ENCODE assay signal across 10 cellular contexts in the genomic region with DNA sequence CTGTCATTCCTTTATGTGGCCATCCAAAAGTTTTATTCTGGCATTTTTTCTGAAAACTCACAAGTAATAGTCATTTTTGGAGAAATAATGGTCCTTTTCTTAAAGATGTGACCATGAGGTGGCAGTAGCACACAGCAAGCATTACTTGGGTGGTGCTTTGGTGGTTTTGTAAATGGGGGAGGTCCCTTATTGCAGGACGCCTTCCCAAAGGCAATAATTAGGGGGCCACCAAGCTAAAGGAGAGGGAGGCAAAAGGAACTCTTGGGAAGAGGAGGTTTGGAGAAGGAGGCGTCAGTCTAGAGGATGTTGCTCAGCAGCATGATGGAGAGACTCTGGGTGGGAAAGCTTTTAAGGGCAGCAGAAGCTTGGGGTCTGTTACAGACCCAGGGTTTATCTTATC.
A peak's percentile ranks its signal among the peaks of the same experiment; 100 is the strongest.
DNase-seq lines count a peak whose midpoint lies in the region; ATAC-seq and TF ChIP-seq lines count a peak whose summit lies in the region.
"Had no signal": no experiment of that assay in that cellular context is flagged by ENCODE, and none has a peak within 500 bp of the region (broad histone marks: within the 10 kb centered on the region; RNA-seq: fewer than 3 reads in every experiment).

No MANE protein-coding gene starts in this region.

- H3K36me3 Mint-ChIP-seq in progenitor cell of endocrine pancreas (ENCODE audit: insufficient read depth) = no peaks in the 10 kb centered on the region
- no peaks in the 10 kb centered on the region for H3K36me3 Mint-ChIP-seq in natural killer cell treated with Interleukin-12 subunit alpha and Interleukin-12 subunit beta and Interleukin-15 and Interleukin-18, amount 100 ng/mL, for 72 hours
- H3K36me3 Mint-ChIP-seq: activated naive CD4-positive, alpha-beta T cell treated with anti-CD3 and anti-CD28 coated beads, Interleukin-2, amount 50 U/mL, for 24 hours had no signal

- no peak overlapping the region for H3K27ac ChIP-seq in dorsolateral prefrontal cortex
- H3K27ac ChIP-seq: skin epidermis had no signal

- no peaks in the 10 kb centered on the region for H3K27me3 ChIP-seq in dorsolateral prefrontal cortex

- no peaks in the 10 kb centered on the region for H3K4me1 Mint-ChIP-seq in progenitor cell of endocrine pancreas (ENCODE audit: low read depth)
- no peaks in the 10 kb centered on the region for H3K4me1 Mint-ChIP-seq in natural killer cell treated with Interleukin-12 subunit alpha and Interleukin-12 subunit beta and Interleukin-15 and Interleukin-18, amount 100 ng/mL, for 72 hours (ENCODE audit: low read depth in 2 of 2)
- H3K4me1 Mint-ChIP-seq: activated naive CD4-positive, alpha-beta T cell treated with anti-CD3 and anti-CD28 coated beads, Interleukin-2, amount 50 U/mL, for 24 hours had no signal

- ATAC-seq in natural killer cell treated with Interleukin-12 subunit alpha and Interleukin-12 subunit beta and Interleukin-15 and Interleukin-18, amount 100 ng/mL, for 72 hours = no peak

- H3K27me3 Mint-ChIP-seq in progenitor cell of endocrine pancreas = no peaks in the 10 kb centered on the region
- no peaks in the 10 kb centered on the region for H3K27me3 Mint-ChIP-seq in natural killer cell treated with Interleukin-12 subunit alpha and Interleukin-12 subunit beta and Interleukin-15 and Interleukin-18, amount 100 ng/mL, for 72 hours
- H3K27me3 Mint-ChIP-seq: activated naive CD4-positive, alpha-beta T cell treated with anti-CD3 and anti-CD28 coated beads, Interleukin-2, amount 50 U/mL, for 24 hours had no signal

- no peaks in the 10 kb centered on the region for H3K9me3 Mint-ChIP-seq in progenitor cell of endocrine pancreas (ENCODE audit: low read depth)
- peaks cover 6% of the 10 kb centered on the region for H3K9me3 Mint-ChIP-seq in natural killer cell treated with Interleukin-12 subunit alpha and Interleukin-12 subunit beta and Interleukin-15 and Interleukin-18, amount 100 ng/mL, for 72 hours
- H3K9me3 Mint-ChIP-seq: activated naive CD4-positive, alpha-beta T cell treated with anti-CD3 and anti-CD28 coated beads, Interleukin-2, amount 50 U/mL, for 24 hours had no signal

- DNase-seq in NCI-H2196 (lab: John Stamatoyannopoulos, UW; ENCODE audit: unreplicated experiment) (peak; percentile 2), NCI-H2196 treated with DMSO at 0.1 percent for 48 hours (lab: John Stamatoyannopoulos, UW; ENCODE audit: unreplicated experiment) (no peak), NCI-H146 (lab: John Stamatoyannopoulos, UW) (peak; percentile 63), dorsolateral prefrontal cortex (no peak), progenitor cell of endocrine pancreas (ENCODE audit: low spot score, unreplicated experiment) (no peak), NOMO-1 (lab: John Stamatoyannopoulos, UW; ENCODE audit: unreplicated experiment in 2 of 2) (no peak), RPMI8226 (no peak)
- DNase-seq in natural killer cell treated with Interleukin-12 subunit alpha and Interleukin-12 subunit beta and Interleukin-15 and Interleukin-18, amount 100 ng/mL, for 72 hours (ENCODE audit: low spot score) = no peak

- TF ChIP-seq CTCF in dorsolateral prefrontal cortex (IDR thresholded peaks at IDR 0.05 in 54 of 56, conservative IDR thresholded peaks at IDR 0.05 in 2 of 56; ENCODE audit: low read depth in 1 of 56, partially characterized antibody in 56 of 56) (peak; percentile 20 to 73 (median 54)), progenitor cell of endocrine pancreas (IDR thresholded peaks at IDR 0.05; ENCODE audit: unreplicated experiment) (peak; percentile 58)

- H3K27ac Mint-ChIP-seq in progenitor cell of endocrine pancreas = no peak overlapping the region
- H3K27ac Mint-ChIP-seq in natural killer cell treated with Interleukin-12 subunit alpha and Interleukin-12 subunit beta and Interleukin-15 and Interleukin-18, amount 100 ng/mL, for 72 hours = no peak overlapping the region
- H3K27ac Mint-ChIP-seq: activated naive CD4-positive, alpha-beta T cell treated with anti-CD3 and anti-CD28 coated beads, Interleukin-2, amount 50 U/mL, for 24 hours had no signal

- H3K4me3 ChIP-seq in dorsolateral prefrontal cortex = no peak overlapping the region
- H3K4me3 ChIP-seq: skin epidermis had no signal

- no peak overlapping the region for H3K4me3 Mint-ChIP-seq in progenitor cell of endocrine pancreas (ENCODE audit: low read depth)
- no peak overlapping the region for H3K4me3 Mint-ChIP-seq in natural killer cell treated with Interleukin-12 subunit alpha and Interleukin-12 subunit beta and Interleukin-15 and Interleukin-18, amount 100 ng/mL, for 72 hours
- H3K4me3 Mint-ChIP-seq: activated naive CD4-positive, alpha-beta T cell treated with anti-CD3 and anti-CD28 coated beads, Interleukin-2, amount 50 U/mL, for 24 hours had no signal

- intact Hi-C loops in dorsolateral prefrontal cortex (cut with DNase I) = loop anchor here (2.0 to 10.0 kb wide), 2 partner anchors 1139 kb away; no protein-coding TSS in a partner anchor

Comparison
In these comparisons a context has a peak if more than half of its experiments do, and no peak if none do; other contexts are left out.
1. DNase-seq: peak in NCI-H2196 (single experiment) and NCI-H146 (single experiment); none in NCI-H2196 treated with DMSO at 0.1 percent for 48 hours (single experiment), dorsolateral prefrontal cortex (0 of 10), progenitor cell of endocrine pancreas (single experiment), NOMO-1 (0 of 2), RPMI8226 (single experiment) and natural killer cell treated with Interleukin-12 subunit alpha and Interleukin-12 subunit beta and Interleukin-15 and Interleukin-18, amount 100 ng/mL, for 72 hours (single experiment).